Comparison of ENCODE assay signal across 22 cellular contexts in the genomic region with DNA sequence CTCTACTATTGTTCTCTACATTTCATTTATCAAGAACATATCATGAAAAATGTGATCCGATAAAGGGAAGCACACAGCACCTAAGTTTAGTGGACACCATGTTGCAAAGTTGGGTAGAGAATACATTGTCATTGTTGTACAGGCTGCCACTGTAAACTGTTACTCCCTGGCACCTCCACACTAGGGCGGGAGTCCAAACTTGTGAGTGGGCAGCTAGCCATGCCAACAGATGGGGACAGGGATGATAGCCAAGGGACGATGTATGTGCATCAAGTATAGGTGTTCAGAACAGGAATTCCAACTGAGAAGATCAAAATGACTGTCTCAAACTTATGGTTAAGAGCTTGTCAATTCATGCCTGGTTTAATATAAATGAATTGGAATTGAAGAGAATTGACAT.
"Had no signal": no experiment of that assay in that cellular context is flagged by ENCODE, and none has a peak within 500 bp of the region (broad histone marks: within the 10 kb centered on the region; RNA-seq: fewer than 3 reads in every experiment).

No MANE protein-coding gene starts in this region.

- H3K9me3 Mint-ChIP-seq: activated CD8-positive, alpha-beta T cell treated with anti-CD3 and anti-CD28 coated beads for 36 hours; activated naive CD4-positive, alpha-beta T cell treated with anti-CD3 and anti-CD28 coated beads, Interleukin-2, amount 10 ng/mL, durations not matched to agents 7 days and 5 days; neural progenitor cell; T-helper 2 cell treated with Interferon-gamma antibody and Interleukin-4, amounts not matched to agents 5 μg/mL and 100 μg/mL, for 36 hours had no signal

- ATAC-seq: activated CD8-positive, alpha-beta memory T cell treated with anti-CD3 and anti-CD28 coated beads, Interleukin-2, amount 10 ng/mL, durations not matched to agents 7 days and 5 days; activated CD8-positive, alpha-beta T cell treated with anti-CD3 and anti-CD28 coated beads for 36 hours; left colon; lower lobe of right lung; naive thymus-derived CD8-positive, alpha-beta T cell had no signal

- H3K4me3 ChIP-seq: cardiac muscle cell, heart left ventricle, lower lobe of right lung, neural progenitor cell had no signal

- H3K4me1 ChIP-seq: heart left ventricle, lower lobe of right lung had no signal

- H3K4me1 Mint-ChIP-seq: activated CD4-positive, alpha-beta T cell treated with anti-CD3 and anti-CD28 coated beads, Interleukin-2, amount 10 ng/mL, durations not matched to agents 7 days and 5 days; activated CD8-positive, alpha-beta memory T cell treated with anti-CD3 and anti-CD28 coated beads, Interleukin-2, amount 10 ng/mL, durations not matched to agents 7 days and 5 days; activated naive CD4-positive, alpha-beta T cell treated with anti-CD3 and anti-CD28 coated beads, Interleukin-2, amount 10 ng/mL, durations not matched to agents 7 days and 5 days; naive thymus-derived CD8-positive, alpha-beta T cell; neural progenitor cell had no signal

- H3K27me3 ChIP-seq: cardiac muscle cell, neural progenitor cell had no signal

- H3K36me3 Mint-ChIP-seq: activated CD8-positive, alpha-beta memory T cell treated with anti-CD3 and anti-CD28 coated beads, Interleukin-2, amount 10 ng/mL, durations not matched to agents 7 days and 5 days; activated naive CD4-positive, alpha-beta T cell treated with anti-CD3 and anti-CD28 coated beads, Interleukin-2, amount 10 ng/mL, durations not matched to agents 7 days and 5 days; naive thymus-derived CD8-positive, alpha-beta T cell; neural progenitor cell had no signal

- H3K27ac Mint-ChIP-seq: activated CD4-positive, alpha-beta T cell treated with anti-CD3 and anti-CD28 coated beads, Interleukin-2, amount 10 ng/mL, durations not matched to agents 7 days and 5 days; activated CD8-positive, alpha-beta memory T cell treated with anti-CD3 and anti-CD28 coated beads, Interleukin-2, amount 10 ng/mL, durations not matched to agents 7 days and 5 days; activated CD8-positive, alpha-beta T cell treated with anti-CD3 and anti-CD28 coated beads for 36 hours; activated naive CD4-positive, alpha-beta T cell treated with anti-CD3 and anti-CD28 coated beads, Interleukin-2, amount 10 ng/mL, durations not matched to agents 7 days and 5 days; naive thymus-derived CD8-positive, alpha-beta T cell; neural progenitor cell; progenitor cell of endocrine pancreas; T-helper 2 cell treated with Interferon-gamma antibody and Interleukin-4, amounts not matched to agents 5 μg/mL and 100 μg/mL, for 36 hours had no signal

- H3K27ac ChIP-seq: cardiac muscle cell, heart left ventricle, lower lobe of right lung, neural progenitor cell, WERI-Rb-1 had no signal

- H3K36me3 ChIP-seq: cardiac muscle cell, heart left ventricle, lower lobe of right lung, neural progenitor cell, WERI-Rb-1 had no signal

- H3K9me3 ChIP-seq: heart left ventricle, lower lobe of right lung had no signal

- H3K4me3 Mint-ChIP-seq: activated CD4-positive, alpha-beta T cell treated with anti-CD3 and anti-CD28 coated beads, Interleukin-2, amount 10 ng/mL, durations not matched to agents 7 days and 5 days; activated CD8-positive, alpha-beta memory T cell treated with anti-CD3 and anti-CD28 coated beads, Interleukin-2, amount 10 ng/mL, durations not matched to agents 7 days and 5 days; activated CD8-positive, alpha-beta T cell treated with anti-CD3 and anti-CD28 coated beads for 36 hours; activated naive CD4-positive, alpha-beta T cell treated with anti-CD3 and anti-CD28 coated beads, Interleukin-2, amount 10 ng/mL, durations not matched to agents 7 days and 5 days; naive thymus-derived CD8-positive, alpha-beta T cell; neural progenitor cell; T-helper 2 cell treated with Interferon-gamma antibody and Interleukin-4, amounts not matched to agents 5 μg/mL and 100 μg/mL, for 36 hours had no signal

- DNase-seq: activated CD4-positive, alpha-beta T cell treated with anti-CD3 and anti-CD28 coated beads, Interleukin-2, amount 10 ng/mL, durations not matched to agents 7 days and 5 days; activated CD4-positive, CD25-positive, alpha-beta regulatory T cell treated with anti-CD3 and anti-CD28 coated beads, Interleukin-2, amount 50 U/mL, for 72 hours; activated CD8-positive, alpha-beta memory T cell treated with anti-CD3 and anti-CD28 coated beads, Interleukin-2, amount 10 ng/mL, durations not matched to agents 7 days and 5 days; activated CD8-positive, alpha-beta T cell treated with anti-CD3 and anti-CD28 coated beads for 36 hours; activated effector memory CD4-positive, alpha-beta T cell treated with anti-CD3 and anti-CD28 coated beads, Interleukin-2, amount 50 U/mL, for 16 hours; activated naive CD4-positive, alpha-beta T cell treated with anti-CD3 and anti-CD28 coated beads, Interleukin-2, amount 10 ng/mL, durations not matched to agents 7 days and 5 days; activated T-cell treated with anti-CD3 and anti-CD28 coated beads for 4 hours; effector memory CD4-positive, alpha-beta T cell; foreskin melanocyte; islet precursor cell; left colon; lower lobe of right lung; naive thymus-derived CD8-positive, alpha-beta T cell; retina; stimulated activated CD4-positive, alpha-beta T cell treated with anti-CD3 and anti-CD28 coated beads, Interleukin-4, amount 100 ng/mL, for 24 hours; stimulated activated naive CD4-positive, alpha-beta T cell treated with Interleukin-2 at 50 U/mL for 16 hours; WERI-Rb-1 had no signal
